ENCODE assay signal across 7 cellular contexts in the genomic region with DNA sequence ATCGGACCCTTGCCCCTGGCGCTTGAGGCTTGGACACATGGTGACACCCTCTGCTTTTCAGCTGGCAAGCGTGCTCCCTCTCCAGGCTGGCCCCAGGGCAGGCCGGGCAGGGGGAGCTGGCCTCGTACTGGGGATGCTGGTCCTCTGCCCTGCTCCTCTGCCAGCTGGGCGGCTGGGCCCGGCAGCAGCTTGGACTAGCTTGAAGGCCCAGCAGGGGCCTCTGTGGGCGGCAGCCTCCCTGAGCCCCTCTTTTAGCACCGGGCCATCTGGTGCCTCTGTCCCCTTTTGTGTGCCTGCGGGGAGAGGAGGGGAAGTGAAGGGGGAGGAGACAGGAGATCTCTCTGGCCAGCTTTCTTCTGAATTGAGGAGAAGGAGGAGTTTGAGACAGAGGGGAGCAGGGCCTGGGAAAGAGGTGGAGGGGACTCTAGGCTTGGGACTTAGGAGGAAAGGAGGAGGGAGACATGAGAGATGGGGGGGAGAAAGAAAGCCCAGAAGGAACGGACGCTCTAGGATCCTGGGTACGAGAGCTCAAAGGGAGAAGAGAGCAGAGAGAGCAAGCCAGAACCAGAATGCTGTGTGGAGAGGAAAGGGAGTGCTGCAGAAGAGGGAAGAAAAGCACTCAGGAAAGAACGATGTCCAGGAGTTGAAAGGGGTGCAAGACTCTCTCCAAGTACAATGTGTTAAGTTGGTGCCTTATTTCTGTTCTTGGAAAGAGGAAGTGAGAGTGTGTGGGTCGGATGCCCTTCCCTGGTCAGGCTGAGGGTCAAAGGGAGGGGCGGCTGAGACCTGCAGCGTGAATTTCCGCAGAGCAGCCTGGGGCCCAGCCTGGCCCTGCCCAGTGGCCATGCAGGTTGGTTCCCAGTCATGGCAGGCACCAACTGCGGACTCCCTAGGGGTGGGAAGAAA. TPM values are rescaled to one million over a fixed set of nuclear protein-coding genes. Genes with fewer than 3 reads are reported as not detected.
DNase-seq lines count a peak whose midpoint lies in the region; ATAC-seq and TF ChIP-seq lines count a peak whose summit lies in the region.

No MANE protein-coding gene starts in this region.

- WGBS in prostate gland = 60% methylated on average over 18 of the region's 19 CpGs

- H3K9me3 ChIP-seq in colonic mucosa = no peaks in the 10 kb centered on the region
- H3K9me3 ChIP-seq in prostate gland = no peaks in the 10 kb centered on the region

- peak overlapping the region; percentile 85 for H3K27ac Mint-ChIP-seq in osteocyte (ENCODE audit: unreplicated experiment)

- H3K4me1 ChIP-seq in colonic mucosa (peaks cover 12% of the 10 kb centered on the region), prostate gland (replicated peaks) (no peaks in the 10 kb centered on the region)

- TF ChIP-seq POLR2A in prostate gland (IDR thresholded peaks at IDR 0.05) = no peak

- H3K36me3 Mint-ChIP-seq in osteocyte (ENCODE audit: unreplicated experiment) = no peaks in the 10 kb centered on the region

- H3K4me1 Mint-ChIP-seq in osteocyte (ENCODE audit: unreplicated experiment) = peaks cover 56% of the 10 kb centered on the region

- H3K4me3 ChIP-seq in colonic mucosa = no peak overlapping the region
- H3K4me3 ChIP-seq in prostate gland = no peak overlapping the region

- H3K27me3 ChIP-seq in colonic mucosa (no peaks in the 10 kb centered on the region), prostate gland (replicated peaks; ENCODE audit: insufficient read depth) (no peaks in the 10 kb centered on the region)

- intact Hi-C loops in colonic mucosa (cut with DNase I) (no loop called here), prostate gland (cut with DNase I) (no loop called here)

- TF ChIP-seq CTCF in colonic mucosa (IDR thresholded peaks at IDR 0.05) (no peak), osteocyte (IDR thresholded peaks at IDR 0.05) (no peak), prostate gland (IDR thresholded peaks at IDR 0.05) (no peak)

- H3K27ac ChIP-seq in colonic mucosa = peak overlapping the region; percentile 17
- H3K27ac ChIP-seq in prostate gland = no peak overlapping the region

- ATAC-seq in GM18867 (IDR thresholded peaks at IDR 0.05; ENCODE audit: unreplicated experiment) (peak; percentile 65), HG02798 (IDR thresholded peaks at IDR 0.05; ENCODE audit: poor library complexity, unreplicated experiment) (peak; percentile 53)

- H3K9ac ChIP-seq in colonic mucosa (ENCODE audit: low read depth in 2 of 2, low read length in 2 of 2) = peak overlapping the region; percentile 24 to 44

- no peaks in the 10 kb centered on the region for H3K27me3 Mint-ChIP-seq in osteocyte (ENCODE audit: unreplicated experiment)

- no peaks in the 10 kb centered on the region for H3K9me3 Mint-ChIP-seq in osteocyte (ENCODE audit: unreplicated experiment)

- no peak overlapping the region for H3K4me3 Mint-ChIP-seq in osteocyte (ENCODE audit: unreplicated experiment)

- DNase-seq in NCI-H2171 treated with DMSO at 0.1 percent for 48 hours (lab: John Stamatoyannopoulos, UW) (peak; percentile 89), colonic mucosa (no peak), osteocyte (ENCODE audit: extremely low spot score, unreplicated experiment) (no peak), prostate gland (ENCODE audit: low spot score) (no peak)
- DNase-seq in effector CD4-positive, alpha-beta T cell = no peak

- H3K36me3 ChIP-seq in colonic mucosa (no peaks in the 10 kb centered on the region), prostate gland (no peaks in the 10 kb centered on the region)

RNA-seq across cellular contexts. Expression of a gene that starts 40.3 kb away (rescaled TPM):
- 10 to 100 TPM; 19.6 to 20.1 TPM for total RNA-seq in colonic mucosa
- total RNA-seq in osteocyte = 29.8 and 32.2 TPM in 2 replicates
- total RNA-seq in prostate gland = 10 to 100 TPM; 10.3 to 14.3 TPM
